Comparison of ENCODE assay signal across 11 cellular contexts in the genomic region with DNA sequence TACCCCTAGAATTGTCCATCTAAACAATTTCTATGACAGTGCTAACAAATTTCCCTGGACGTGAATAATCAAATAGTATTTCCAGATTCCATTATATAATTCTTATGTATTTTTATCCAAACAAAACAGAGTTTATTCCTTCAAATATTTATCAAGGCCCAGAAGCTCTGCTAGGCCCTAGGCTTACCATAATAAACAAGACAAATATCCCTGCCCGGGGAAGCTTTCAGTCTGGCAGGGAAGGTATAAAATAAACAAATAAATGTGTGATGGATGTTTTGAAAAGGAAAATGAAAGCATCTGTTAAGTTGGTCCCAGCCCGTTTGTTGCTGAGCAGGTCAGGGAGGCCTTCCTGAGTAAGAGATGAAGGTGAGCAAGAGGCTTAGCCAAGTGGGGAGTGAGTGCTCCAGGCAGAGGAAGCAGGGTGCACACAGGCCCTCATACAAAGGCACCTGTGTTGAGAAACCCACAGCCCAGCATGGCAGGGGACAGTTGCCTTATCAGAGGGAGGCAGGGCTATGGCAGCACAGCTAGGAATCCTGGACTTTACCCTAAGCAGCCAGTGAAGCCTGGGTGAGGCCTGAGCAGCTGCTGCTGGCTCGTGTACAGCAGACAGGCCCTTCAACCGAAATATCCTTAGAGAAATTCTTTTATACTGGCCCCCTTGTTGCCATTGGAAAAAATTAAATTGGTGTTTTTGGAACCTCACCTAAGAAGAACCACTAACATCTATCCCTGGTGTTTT. TPM values are rescaled to one million over a fixed set of nuclear protein-coding genes. Genes with fewer than 3 reads are reported as not detected.
DNase-seq lines count a peak whose midpoint lies in the region; ATAC-seq and TF ChIP-seq lines count a peak whose summit lies in the region.
"Had no signal": no experiment of that assay in that cellular context is flagged by ENCODE, and none has a peak within 500 bp of the region (broad histone marks: within the 10 kb centered on the region; RNA-seq: fewer than 3 reads in every experiment).

No MANE protein-coding gene starts in this region.

- H3K9me3 ChIP-seq in lower lobe of right lung (no peaks in the 10 kb centered on the region), upper lobe of left lung (no peaks in the 10 kb centered on the region), vagina (no peaks in the 10 kb centered on the region)
- H3K9me3 ChIP-seq: suprapubic skin had no signal

- in situ Hi-C loops in astrocyte of the spinal cord (cut with HindIII; ENCODE audit: low sequenced_read_pairs) = no loop called here

- H3K9me3 Mint-ChIP-seq in activated naive CD4-positive, alpha-beta T cell treated with anti-CD3 and anti-CD28 coated beads, Interleukin-2, amount 10 ng/mL, durations not matched to agents 7 days and 5 days = no peaks in the 10 kb centered on the region

- H3K36me3 Mint-ChIP-seq in activated naive CD4-positive, alpha-beta T cell treated with anti-CD3 and anti-CD28 coated beads, Interleukin-2, amount 10 ng/mL, durations not matched to agents 7 days and 5 days = peaks cover 65% of the 10 kb centered on the region

- H3K4me1 ChIP-seq in lower lobe of right lung (peaks cover 8% of the 10 kb centered on the region), upper lobe of left lung (peaks cover 0 to 7% (median 0%) of the 10 kb centered on the region in 4 donors), vagina (no peaks in the 10 kb centered on the region)
- H3K4me1 ChIP-seq: suprapubic skin had no signal

- H3K4me3 Mint-ChIP-seq in activated naive CD4-positive, alpha-beta T cell treated with anti-CD3 and anti-CD28 coated beads, Interleukin-2, amount 10 ng/mL, durations not matched to agents 7 days and 5 days = no peak overlapping the region

- TF ChIP-seq EP300 in upper lobe of left lung (IDR thresholded peaks at IDR 0.05) = no peak

- CTCF ChIA-PET in activated naive CD4-positive, alpha-beta T cell treated with anti-CD3 and anti-CD28 coated beads, Interleukin-2, amount 10 ng/mL, durations not matched to agents 7 days and 5 days (lab: Charles Lee) = no interaction called here

- WGBS in upper lobe of left lung, 2 donors = 56 to 57% methylated on average over 5 of the region's 5 CpGs

- peaks cover 20% of the 10 kb centered on the region for H3K4me1 Mint-ChIP-seq in activated naive CD4-positive, alpha-beta T cell treated with anti-CD3 and anti-CD28 coated beads, Interleukin-2, amount 10 ng/mL, durations not matched to agents 7 days and 5 days

- H3K27me3 ChIP-seq in lower lobe of right lung (ENCODE audit: low read depth) = no peaks in the 10 kb centered on the region
- no peaks in the 10 kb centered on the region for H3K27me3 ChIP-seq in upper lobe of left lung
- no peaks in the 10 kb centered on the region for H3K27me3 ChIP-seq in vagina
- H3K27me3 ChIP-seq: suprapubic skin had no signal

- TF ChIP-seq CTCF in astrocyte of the spinal cord (IDR thresholded peaks at IDR 0.05; ENCODE audit: low read depth, low read length) = no peak
- TF ChIP-seq CTCF in lower lobe of right lung (IDR thresholded peaks at IDR 0.05) = no peak
- TF ChIP-seq CTCF in upper lobe of left lung (IDR thresholded peaks at IDR 0.05) = no peak
- no peak for TF ChIP-seq CTCF in vagina (IDR thresholded peaks at IDR 0.05)

- intact Hi-C loops in lower lobe of right lung (cut with DNase I) (no loop called here), vagina (cut with DNase I) (no loop called here)

- DNase-seq in activated naive CD4-positive, alpha-beta T cell treated with anti-CD3 and anti-CD28 coated beads, Interleukin-2, amount 10 ng/mL, durations not matched to agents 7 days and 5 days = no peak
- no peak for DNase-seq in activated naive CD4-positive, alpha-beta T cell treated with Interleukin-2 at 50 U/mL for 16 hours
- DNase-seq in astrocyte of the spinal cord (ENCODE audit: low read depth, low spot score) (peak; percentile 34), lower lobe of right lung (no peak), upper lobe of left lung (no peak), vagina (ENCODE audit: extremely low spot score in 2 of 2) (no peak), NCI-H748 treated with DMSO at 0.1 percent for 48 hours (lab: John Stamatoyannopoulos, UW) (no peak)
- DNase-seq: AML-193, NCI-H146 had no signal

- H3K36me3 ChIP-seq in lower lobe of right lung = no peaks in the 10 kb centered on the region
- no peaks in the 10 kb centered on the region for H3K36me3 ChIP-seq in upper lobe of left lung
- no peaks in the 10 kb centered on the region for H3K36me3 ChIP-seq in vagina
- H3K36me3 ChIP-seq: suprapubic skin had no signal

- H3K4me3 ChIP-seq in astrocyte of the spinal cord (ENCODE audit: low read depth, low read length) = no peak overlapping the region
- H3K4me3 ChIP-seq in lower lobe of right lung = no peak overlapping the region
- H3K4me3 ChIP-seq in upper lobe of left lung = no peak overlapping the region
- no peak overlapping the region for H3K4me3 ChIP-seq in vagina
- H3K4me3 ChIP-seq: suprapubic skin had no signal

- TF ChIP-seq POLR2A in upper lobe of left lung (IDR thresholded peaks at IDR 0.05) (no peak), vagina (IDR thresholded peaks at IDR 0.05) (no peak)

- H3K27ac Mint-ChIP-seq in activated naive CD4-positive, alpha-beta T cell treated with anti-CD3 and anti-CD28 coated beads, Interleukin-2, amount 10 ng/mL, durations not matched to agents 7 days and 5 days = peak overlapping the region; percentile 78

- no peaks in the 10 kb centered on the region for H3K27me3 Mint-ChIP-seq in activated naive CD4-positive, alpha-beta T cell treated with anti-CD3 and anti-CD28 coated beads, Interleukin-2, amount 10 ng/mL, durations not matched to agents 7 days and 5 days

- H3K27ac ChIP-seq in lower lobe of right lung (peak overlapping the region; percentile 18), upper lobe of left lung (peak overlapping the region in 3 of 4 donors; percentile 15 to 60 (median 45)), vagina (no peak overlapping the region)
- H3K27ac ChIP-seq: suprapubic skin had no signal

- ATAC-seq in lower lobe of right lung (peak; percentile 45 to 62), upper lobe of left lung (ENCODE audit: low FRiP score in 2 of 2) (no peak), HG02870 (IDR thresholded peaks at IDR 0.05; ENCODE audit: unreplicated experiment) (no peak)

RNA-seq across cellular contexts. Expression of a gene that starts 7.7 kb away (rescaled TPM):
- total RNA-seq in lower lobe of right lung = 32.4 TPM
- total RNA-seq in upper lobe of left lung = 10 to 100 TPM; 24.5 to 36.7 (median 29.0) TPM
- total RNA-seq in vagina = 17.9 TPM

RNA-seq across cellular contexts. Expression of a gene that starts 27.0 kb away (rescaled TPM):
- total RNA-seq in lower lobe of right lung (1.1 TPM), upper lobe of left lung (1 to 10 TPM in 5 of 6 donors, under 1 TPM in 1; 0.59 to 2.6 (median 1.4) TPM), vagina (0.74 TPM)

RNA-seq across cellular contexts. Expression of a gene that starts 58.8 kb away (rescaled TPM):
- total RNA-seq in lower lobe of right lung = 9.8 TPM
- 10 to 100 TPM in 2 of 6 donors, 1 to 10 TPM in 4; 3.1 to 14.6 (median 9.7) TPM for total RNA-seq in upper lobe of left lung
- 17.2 TPM for total RNA-seq in vagina

Comparison
In these comparisons a context has a peak if more than half of its experiments do, and no peak if none do; other contexts are left out.
1. ATAC-seq: peak in lower lobe of right lung (2 of 2); none in upper lobe of left lung (0 of 2) and HG02870 (single experiment).